ENCODE assay signal across 15 cellular contexts in the genomic region with DNA sequence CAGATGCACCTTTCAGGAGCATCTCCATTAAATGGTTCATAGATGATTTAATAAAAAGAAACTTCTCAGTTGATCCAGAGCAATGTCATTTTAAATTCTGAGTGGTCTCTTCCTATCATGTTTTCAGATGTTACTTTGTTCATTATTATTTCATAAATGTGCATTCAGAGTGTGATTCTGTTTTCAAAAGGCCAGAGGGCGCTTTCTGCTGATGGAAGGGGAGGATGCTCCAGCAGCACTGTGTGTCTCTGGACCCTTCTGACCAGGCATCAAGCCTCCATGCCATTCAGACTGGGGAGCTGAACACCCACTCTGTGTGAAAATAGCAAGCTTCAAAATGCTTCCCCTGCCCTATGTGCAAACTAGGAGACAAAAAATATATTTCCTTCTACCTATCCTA. TPM values are rescaled to one million over a fixed set of nuclear protein-coding genes. Genes with fewer than 3 reads are reported as not detected.
DNase-seq lines count a peak whose midpoint lies in the region; ATAC-seq and TF ChIP-seq lines count a peak whose summit lies in the region.
"Had no signal": no experiment of that assay in that cellular context is flagged by ENCODE, and none has a peak within 500 bp of the region (broad histone marks: within the 10 kb centered on the region; RNA-seq: fewer than 3 reads in every experiment).

No MANE protein-coding gene starts in this region.

- peaks cover 16% of the 10 kb centered on the region for H3K4me1 ChIP-seq in mammary epithelial cell (ENCODE audit: insufficient read depth, low read length)
- H3K4me1 ChIP-seq in breast epithelium: no peaks in the 10 kb centered on the region
- peaks cover 18% of the 10 kb centered on the region for H3K4me1 ChIP-seq in OCI-LY1 (ENCODE audit: insufficient read depth, low read length, severe bottlenecking)

- no peaks in the 10 kb centered on the region for H3F3A ChIP-seq in OCI-LY1 (ENCODE audit: insufficient read depth, low read length)

- H3K27me3 Mint-ChIP-seq in type B pancreatic cell: peaks cover 4% of the 10 kb centered on the region
- H3K27me3 Mint-ChIP-seq in CD4-positive, alpha-beta T cell: no peaks in the 10 kb centered on the region
- H3K27me3 Mint-ChIP-seq: activated T-helper 17 cell treated with anti-CD3 and anti-CD28 coated beads, Interleukin-2, amount 50 U/mL, for 72 hours; central memory CD8-positive, alpha-beta T cell had no signal

- no peaks in the 10 kb centered on the region for H3K9me2 ChIP-seq in OCI-LY1 (ENCODE audit: low read depth, low read length)

- ATAC-seq in CD4-positive, alpha-beta T cell (ENCODE audit: poor library complexity): no peak
- ATAC-seq: activated T-helper 17 cell treated with anti-CD3 and anti-CD28 coated beads, Interleukin-2, amount 50 U/mL, for 72 hours had no signal

- no peak for TF ChIP-seq POLR2A in breast epithelium (IDR thresholded peaks at IDR 0.05)

- H3K79me2 ChIP-seq in mammary epithelial cell (ENCODE audit: insufficient read depth, low read length): no peaks in the 10 kb centered on the region
- no peaks in the 10 kb centered on the region for H3K79me2 ChIP-seq in OCI-LY1 (ENCODE audit: insufficient read depth, low read length)

- H3K4me3 Mint-ChIP-seq in type B pancreatic cell: no peak overlapping the region
- H3K4me3 Mint-ChIP-seq in CD4-positive, alpha-beta T cell: no peak overlapping the region
- H3K4me3 Mint-ChIP-seq: activated T-helper 17 cell treated with anti-CD3 and anti-CD28 coated beads, Interleukin-2, amount 50 U/mL, for 72 hours; central memory CD8-positive, alpha-beta T cell had no signal

- POLR2A ChIA-PET in CD4-positive, alpha-beta T cell (lab: Charles Lee): interaction anchor here (1.6 kb wide), 1 partner anchor 37 kb away, joined by 3 read pairs; no protein-coding TSS in a partner anchor

- H3K27me3 ChIP-seq in mammary epithelial cell (ENCODE audit: insufficient read depth, low read length): no peaks in the 10 kb centered on the region
- no peaks in the 10 kb centered on the region for H3K27me3 ChIP-seq in breast epithelium
- no peaks in the 10 kb centered on the region for H3K27me3 ChIP-seq in OCI-LY1 (ENCODE audit: insufficient read depth, low read length)
- H3K27me3 ChIP-seq in CD4-positive, alpha-beta T cell (ENCODE audit: control insufficient read depth, insufficient read depth, low read length): no peaks in the 10 kb centered on the region
- H3K27me3 ChIP-seq: BLaER1, esophagus squamous epithelium had no signal

- dilution Hi-C loops in mammary epithelial cell (cut with HindIII; ENCODE audit: low sequenced_read_pairs): no loop called here

- in situ Hi-C loops in mammary epithelial cell (cut with MboI; ENCODE audit: low sequenced_read_pairs in 2 of 2): no loop called here

- H3K36me3 Mint-ChIP-seq in type B pancreatic cell: peaks cover 5% of the 10 kb centered on the region
- peaks cover 32% of the 10 kb centered on the region for H3K36me3 Mint-ChIP-seq in CD4-positive, alpha-beta T cell (ENCODE audit: low read depth)

- peaks cover 5% of the 10 kb centered on the region for H3K9me3 Mint-ChIP-seq in type B pancreatic cell
- peaks cover 8% of the 10 kb centered on the region for H3K9me3 Mint-ChIP-seq in CD4-positive, alpha-beta T cell
- H3K9me3 Mint-ChIP-seq: central memory CD8-positive, alpha-beta T cell had no signal

- H3K9ac ChIP-seq in mammary epithelial cell (ENCODE audit: insufficient read depth, low read length): no peak overlapping the region
- no peak overlapping the region for H3K9ac ChIP-seq in OCI-LY1 (ENCODE audit: low read length)
- H3K9ac ChIP-seq: BLaER1 had no signal

- TF ChIP-seq CTCF in mammary epithelial cell (conservative IDR thresholded peaks at IDR 0.05 in 1 of 2, IDR thresholded peaks at IDR 0.05 in 1 of 2; ENCODE audit: extremely low read depth in 1 of 2, insufficient read depth in 1 of 2, low read depth in 1 of 2, low read length in 2 of 2) (peak; percentile 14 to 35), breast epithelium (IDR thresholded peaks at IDR 0.05) (no peak), OCI-LY1 (IDR thresholded peaks at IDR 0.05; ENCODE audit: low read length) (peak; percentile 57), type B pancreatic cell (conservative IDR thresholded peaks at IDR 0.05) (peak; percentile 30)
- no peak for TF ChIP-seq CTCF in CD4-positive, alpha-beta T cell (IDR thresholded peaks at IDR 0.05)

- H3K27ac Mint-ChIP-seq in type B pancreatic cell: peak overlapping the region; percentile 42
- no peak overlapping the region for H3K27ac Mint-ChIP-seq in CD4-positive, alpha-beta T cell
- H3K27ac Mint-ChIP-seq: activated T-helper 17 cell treated with anti-CD3 and anti-CD28 coated beads, Interleukin-2, amount 50 U/mL, for 72 hours had no signal

- peaks cover 15% of the 10 kb centered on the region for H3K36me3 ChIP-seq in mammary epithelial cell (ENCODE audit: insufficient read depth, low read length)
- H3K36me3 ChIP-seq in breast epithelium: no peaks in the 10 kb centered on the region
- H3K36me3 ChIP-seq in OCI-LY1 (ENCODE audit: insufficient read depth, low read length): no peaks in the 10 kb centered on the region; the same call in 1 of the 2 replicates
- H3K36me3 ChIP-seq: esophagus squamous epithelium had no signal

- DNase-seq in mammary epithelial cell (no peak), breast epithelium (ENCODE audit: low spot score in 2 of 2) (no peak), dermis blood vessel endothelial cell (peak; percentile 22), type B pancreatic cell (ENCODE audit: extremely low spot score, unreplicated experiment) (no peak), A172 (ENCODE audit: low spot score) (no peak), inferior parietal cortex (ENCODE audit: extremely low spot score) (no peak)
- no peak for DNase-seq in CD4-positive, alpha-beta T cell
- DNase-seq: activated CD4-positive, alpha-beta T cell treated with anti-CD3 and anti-CD28 coated beads for 1 hour; esophagus squamous epithelium; KBM-7; NCI-H2107 had no signal

- intact Hi-C loops in mammary epithelial cell (cut with micrococcal nuclease): no loop called here
- intact Hi-C loops in breast epithelium (cut with DNase I; ENCODE audit: low total_unique reads): no loop called here
- intact Hi-C loops in CD4-positive, alpha-beta T cell (cut with DNase I, micrococcal nuclease): loop anchor here in 1 of 2 experiments (5.0 kb wide), 1 partner anchor 38 kb away; no protein-coding TSS in a partner anchor

- H3K4me3 ChIP-seq in mammary epithelial cell (replicated peaks in 1 of 3; ENCODE audit: insufficient read depth in 1 of 3, low read depth in 2 of 3, low read length in 3 of 3): no peak overlapping the region
- no peak overlapping the region for H3K4me3 ChIP-seq in breast epithelium
- H3K4me3 ChIP-seq in OCI-LY1 (ENCODE audit: low read depth, low read length, poor library complexity, severe bottlenecking): no peak overlapping the region
- H3K4me3 ChIP-seq: BLaER1, esophagus squamous epithelium had no signal

- WGBS in mammary epithelial cell (ENCODE audit: low coverage, missing lambda C conversion rate): 90% methylated on average over 1 of the region's 1 CpG

- H3K27ac ChIP-seq in mammary epithelial cell (ENCODE audit: insufficient read depth, low read depth, low read length) (no peak overlapping the region), breast epithelium (no peak overlapping the region), OCI-LY1 (ENCODE audit: low read depth, low read length, poor library complexity, severe bottlenecking) (no peak overlapping the region)
- H3K27ac ChIP-seq in CD4-positive, alpha-beta T cell (ENCODE audit: low read depth, low read length): no peak overlapping the region
- H3K27ac ChIP-seq: BLaER1, esophagus squamous epithelium had no signal

- H2AFZ ChIP-seq in mammary epithelial cell (ENCODE audit: low read depth, low read length) (no peak overlapping the region), OCI-LY1 (ENCODE audit: low read length) (no peak overlapping the region)

- H4K20me1 ChIP-seq in mammary epithelial cell (ENCODE audit: insufficient read depth, low read length) (no peaks in the 10 kb centered on the region), OCI-LY1 (ENCODE audit: insufficient read depth, low read length) (no peaks in the 10 kb centered on the region)

- H3K4me1 Mint-ChIP-seq in type B pancreatic cell (ENCODE audit: unreplicated experiment): peaks cover 8% of the 10 kb centered on the region
- peaks cover 25% of the 10 kb centered on the region for H3K4me1 Mint-ChIP-seq in CD4-positive, alpha-beta T cell (ENCODE audit: low read depth)
- H3K4me1 Mint-ChIP-seq: activated T-helper 17 cell treated with anti-CD3 and anti-CD28 coated beads, Interleukin-2, amount 50 U/mL, for 72 hours had no signal

- no TSS peak for BruUV-seq in mammary epithelial cell (replicated peaks; lab: Mats Ljungman, UMichigan)

- no peaks in the 10 kb centered on the region for H3K9me3 ChIP-seq in mammary epithelial cell (replicated peaks; ENCODE audit: insufficient read depth, low read length)
- H3K9me3 ChIP-seq in breast epithelium: no peaks in the 10 kb centered on the region
- no peaks in the 10 kb centered on the region for H3K9me3 ChIP-seq in OCI-LY1 (ENCODE audit: low read length)
- peaks cover under 1% of the 10 kb centered on the region for H3K9me3 ChIP-seq in CD4-positive, alpha-beta T cell (ENCODE audit: control insufficient read depth, low read length)
- H3K9me3 ChIP-seq: esophagus squamous epithelium had no signal

- CTCF ChIA-PET in mammary epithelial cell (lab: Charles Lee; ENCODE audit: low non-redundant PET): no interaction called here
- CTCF ChIA-PET in CD4-positive, alpha-beta T cell (lab: Charles Lee): interaction anchor here (0.6 to 0.8 kb wide), 2 partner anchors 15 to 38 kb away, joined by 3 read pairs; no protein-coding TSS in a partner anchor

- H3K4me2 ChIP-seq in mammary epithelial cell (ENCODE audit: insufficient read depth, low read depth, low read length) (no peak overlapping the region), OCI-LY1 (ENCODE audit: low read length) (no peak overlapping the region)

RNA-seq across cellular contexts. Expression of a gene that starts 23.9 kb away (rescaled TPM):
- total RNA-seq in mammary epithelial cell: under 1 TPM in 1 of 2 donors, not detected in 1; 0.33 TPM
- 0.03 TPM for polyA plus RNA-seq in mammary epithelial cell
- polyA minus RNA-seq in mammary epithelial cell: not detected
- 1 to 10 TPM in 1 of 3 donors, under 1 TPM in 2; 0.33 to 1.5 (median 0.96) TPM for total RNA-seq in breast epithelium
- not detected in 2 replicates for total RNA-seq in dermis blood vessel endothelial cell
- total RNA-seq in type B pancreatic cell (ENCODE audit: low replicate concordance): not detected in 2 replicates
- not detected in 2 replicates for total RNA-seq in A172 (2014; rRNA removed; shearing (Covaris generic))
- total RNA-seq in CD4-positive, alpha-beta T cell: 1 to 10 TPM in 1 of 2 experiments, under 1 TPM in 1; 0.70 to 1.3 TPM

Comparison
In these comparisons a context has a peak if more than half of its experiments do, and no peak if none do; other contexts are left out.
1. CTCF ChIP-seq: peak in mammary epithelial cell (2 of 2), OCI-LY1 (single experiment) and type B pancreatic cell (single experiment); none in breast epithelium (0 of 3) and CD4-positive, alpha-beta T cell (single experiment).